14 cellular contexts compared by ENCODE assay signal in genomic region chr15:90211009-90211408, GRCh38. TPM values are rescaled to one million over a fixed set of nuclear protein-coding genes. Genes with fewer than 3 reads are reported as not detected.
A peak's percentile ranks its signal among the peaks of the same experiment; 100 is the strongest.
DNase-seq lines count a peak whose midpoint lies in the region; ATAC-seq and TF ChIP-seq lines count a peak whose summit lies in the region.
"Had no signal": no experiment of that assay in that cellular context is flagged by ENCODE, and none has a peak within 500 bp of the region (broad histone marks: within the 10 kb centered on the region; RNA-seq: fewer than 3 reads in every experiment).

No MANE protein-coding gene starts in this region.

- H3K23ac ChIP-seq in neuronal stem cell (ENCODE audit: low read depth, low read length, poor library complexity) = peak overlapping the region; percentile 43

- no peak overlapping the region for H4K91ac ChIP-seq in neuronal stem cell (ENCODE audit: low read depth, low read length, poor library complexity)

- H3K9me3 ChIP-seq in left ventricle myocardium inferior (replicated peaks) (no peaks in the 10 kb centered on the region), endocrine pancreas (ENCODE audit: control insufficient read depth, low read length) (no peaks in the 10 kb centered on the region), neuronal stem cell (replicated peaks in 1 of 2; ENCODE audit: control insufficient read depth in 2 of 2, insufficient read depth in 1 of 2, low read depth in 1 of 2, low read length in 2 of 2) (no peaks in the 10 kb centered on the region), A673 (ENCODE audit: low read depth, low read length, poor library complexity, severe bottlenecking) (no peaks in the 10 kb centered on the region)

- no peak overlapping the region for H2AFZ ChIP-seq in neuronal stem cell (ENCODE audit: low read length)

- H2BK12ac ChIP-seq in neuronal stem cell (ENCODE audit: low read length) = no peak overlapping the region

- H3K18ac ChIP-seq in neuronal stem cell (ENCODE audit: low read length) = no peak overlapping the region

- H3K27me3 ChIP-seq in left ventricle myocardium inferior (ENCODE audit: low read depth) (no peaks in the 10 kb centered on the region), endocrine pancreas (ENCODE audit: control insufficient read depth, insufficient read depth, low read length) (no peaks in the 10 kb centered on the region), neuronal stem cell (ENCODE audit: control insufficient read depth in 3 of 3, insufficient read depth in 3 of 3, low read depth in 1 of 3, low read length in 3 of 3) (no peaks in the 10 kb centered on the region), A673 (replicated peaks; ENCODE audit: insufficient read depth, low read depth, low read length, poor library complexity) (no peaks in the 10 kb centered on the region)

- H2BK15ac ChIP-seq in neuronal stem cell (ENCODE audit: low read length) = no peak overlapping the region

- H3K79me1 ChIP-seq in neuronal stem cell (ENCODE audit: low read depth, low read length) = peaks cover 7% of the 10 kb centered on the region

- H3K4me3 ChIP-seq in left ventricle myocardium inferior = no peak overlapping the region
- H3K4me3 ChIP-seq in endocrine pancreas (ENCODE audit: control insufficient read depth, insufficient read depth, low read length) = no peak overlapping the region
- no peak overlapping the region for H3K4me3 ChIP-seq in neuronal stem cell (ENCODE audit: low read length in 2 of 2)
- no peak overlapping the region for H3K4me3 ChIP-seq in urinary bladder (ENCODE audit: low read depth, low read length)
- no peak overlapping the region for H3K4me3 ChIP-seq in A673 (ENCODE audit: low read depth, low read length, poor library complexity, severe bottlenecking)
- H3K4me3 ChIP-seq: GM12878 had no signal

- DNase-seq in left ventricle myocardium superior (peak; percentile 22), left ventricle myocardium inferior (no peak), neuronal stem cell (ENCODE audit: low spot score) (no peak), A673 (ENCODE audit: low spot score) (no peak), DMS153 (lab: John Stamatoyannopoulos, UW) (no peak)
- DNase-seq: ACHN; activated CD4-positive, alpha-beta T cell treated with anti-CD3 and anti-CD28 coated beads for 48 hours; caudate nucleus; NCI-H2029; T-cell had no signal

- no peak overlapping the region for H2BK120ac ChIP-seq in neuronal stem cell (ENCODE audit: low read depth, low read length)

- H3K4ac ChIP-seq in neuronal stem cell (ENCODE audit: low read length) = no peak overlapping the region

- POLR2A ChIA-PET in A673 (lab: Charles Lee; ENCODE audit: low non-redundant PET) = no interaction called here

- H2AK5ac ChIP-seq in neuronal stem cell (ENCODE audit: low read depth, low read length) = no peak overlapping the region

- no peak overlapping the region for H2BK5ac ChIP-seq in neuronal stem cell (ENCODE audit: low read length)

- peak overlapping the region; percentile 38 for H3K9ac ChIP-seq in endocrine pancreas (ENCODE audit: control insufficient read depth, insufficient read depth, low read length)
- no peak overlapping the region for H3K9ac ChIP-seq in neuronal stem cell (ENCODE audit: low read depth, low read length, poor library complexity)

- no peak for TF ChIP-seq CTCF in left ventricle myocardium inferior (IDR thresholded peaks at IDR 0.05; ENCODE audit: borderline replicate concordance)
- TF ChIP-seq CTCF in A673 (conservative IDR thresholded peaks at IDR 0.05; ENCODE audit: low read depth, low read length) = no peak

- intact Hi-C loops in left ventricle myocardium superior (cut with micrococcal nuclease) = no loop called here
- intact Hi-C loops in left ventricle myocardium inferior (cut with micrococcal nuclease) = no loop called here
- intact Hi-C loops in A673 (cut with micrococcal nuclease; ENCODE audit: unreplicated experiment) = no loop called here

- H3K27ac ChIP-seq in left ventricle myocardium inferior (replicated peaks) (no peak overlapping the region), neuronal stem cell (replicated peaks; ENCODE audit: low read length) (no peak overlapping the region), urinary bladder (ENCODE audit: low read depth) (peak overlapping the region; percentile 91), A673 (ENCODE audit: low read depth, low read length, poor library complexity, severe bottlenecking) (no peak overlapping the region)

- peaks cover 60% of the 10 kb centered on the region for H3K4me1 ChIP-seq in left ventricle myocardium inferior
- no peaks in the 10 kb centered on the region for H3K4me1 ChIP-seq in endocrine pancreas (ENCODE audit: control insufficient read depth, insufficient read depth, low read length)
- peaks cover 0 to 3% of the 10 kb centered on the region in 2 donors for H3K4me1 ChIP-seq in neuronal stem cell (ENCODE audit: control insufficient read depth in 2 of 2, insufficient read depth in 1 of 2, low read depth in 1 of 2, low read length in 2 of 2)
- no peaks in the 10 kb centered on the region for H3K4me1 ChIP-seq in urinary bladder (ENCODE audit: insufficient read depth)
- peaks cover 35% of the 10 kb centered on the region for H3K4me1 ChIP-seq in A673 (ENCODE audit: insufficient read depth, low read length, poor library complexity, severe bottlenecking)

- CTCF ChIA-PET in A673 (lab: Charles Lee) = no interaction called here

- no peak overlapping the region for H3K4me2 ChIP-seq in neuronal stem cell (ENCODE audit: insufficient read depth, low read length, poor library complexity, severe bottlenecking)

- no peak overlapping the region for H4K8ac ChIP-seq in neuronal stem cell (ENCODE audit: low read depth, low read length)

- H3K14ac ChIP-seq in neuronal stem cell (ENCODE audit: low read length) = peak overlapping the region; percentile 31

- H3K36me3 ChIP-seq in left ventricle myocardium inferior (peaks cover 4% of the 10 kb centered on the region), endocrine pancreas (ENCODE audit: control insufficient read depth, insufficient read depth, low read length) (no peaks in the 10 kb centered on the region), neuronal stem cell (replicated peaks in 1 of 2; ENCODE audit: control insufficient read depth in 2 of 2, insufficient read depth in 2 of 2, low read length in 2 of 2) (peaks cover 0 to 30% of the 10 kb centered on the region in 2 donors), urinary bladder (ENCODE audit: insufficient read depth) (no peaks in the 10 kb centered on the region), A673 (ENCODE audit: insufficient read depth, low read length, poor library complexity, severe bottlenecking) (no peaks in the 10 kb centered on the region)

- ATAC-seq in left ventricle myocardium superior = no peak
- ATAC-seq in GM19324 (IDR thresholded peaks at IDR 0.05; ENCODE audit: low FRiP score, unreplicated experiment) = no peak
- ATAC-seq: GM12878 had no signal

- BruUV-seq in A673 (replicated peaks; lab: Mats Ljungman, UMichigan) = no TSS peak

- no CpG with 5 or more reads among the region's 9 CpGs for WGBS in neuronal stem cell (ENCODE audit: extremely low coverage in 2 of 2, insufficient read length in 2 of 2, insufficient replicate concordance in 1 of 2), 2 donors
- 88% methylated on average over 9 of the region's 9 CpGs for WGBS in urinary bladder

RNA-seq across cellular contexts. Expression of gene SEMA4B, which starts 9.9 kb away (rescaled TPM):
- total RNA-seq in left ventricle myocardium superior (23.9 TPM), left ventricle myocardium inferior (22.7 TPM), urinary bladder (39.3 TPM), A673 (2021) (13.2 and 13.3 TPM in 2 replicates)
- polyA plus RNA-seq in neuronal stem cell (2013, experiment 1 of 2) = 15.2 TPM
- 15.6 TPM for polyA plus RNA-seq in neuronal stem cell (2013, experiment 2 of 2)
- 60.8 TPM for polyA plus RNA-seq in urinary bladder

RNA-seq across cellular contexts. Expression of gene CIB1, which starts 22.7 kb away (rescaled TPM):
- total RNA-seq in left ventricle myocardium superior (71.7 TPM), left ventricle myocardium inferior (69.6 TPM), urinary bladder (17.9 TPM), A673 (2021) (39.7 and 41.9 TPM in 2 replicates)
- polyA plus RNA-seq in neuronal stem cell (2013, experiment 1 of 2) = 18.7 TPM
- polyA plus RNA-seq in neuronal stem cell (2013, experiment 2 of 2) = 18.6 TPM
- polyA plus RNA-seq in urinary bladder = 84.7 TPM

RNA-seq across cellular contexts. Expression of gene GDPGP1, which starts 23.0 kb away (rescaled TPM):
- total RNA-seq in left ventricle myocardium superior (13.8 TPM), left ventricle myocardium inferior (15.5 TPM), urinary bladder (6.6 TPM), A673 (2021) (4.7 and 5.2 TPM in 2 replicates)
- 1.2 TPM for polyA plus RNA-seq in neuronal stem cell (2013, experiment 1 of 2)
- polyA plus RNA-seq in neuronal stem cell (2013, experiment 2 of 2) = 1.6 TPM
- polyA plus RNA-seq in urinary bladder = 3.6 TPM

RNA-seq across cellular contexts. Expression of gene TTLL13, which starts 38.3 kb away (rescaled TPM):
- total RNA-seq in left ventricle myocardium superior (0.20 TPM), left ventricle myocardium inferior (0.19 TPM), urinary bladder (not detected), A673 (2021) (0.33 TPM in 1 of 2 replicates, not detected in the other)
- 0.32 TPM for polyA plus RNA-seq in neuronal stem cell (2013, experiment 1 of 2)
- polyA plus RNA-seq in neuronal stem cell (2013, experiment 2 of 2) = 0.10 TPM
- polyA plus RNA-seq in urinary bladder = 0.05 TPM

RNA-seq across cellular contexts. Expression of gene NGRN, which starts 54.5 kb away (rescaled TPM):
- total RNA-seq in left ventricle myocardium superior = 117 TPM
- 120 TPM for total RNA-seq in left ventricle myocardium inferior
- 106 TPM for polyA plus RNA-seq in neuronal stem cell (2013, experiment 1 of 2)
- 104 TPM for polyA plus RNA-seq in neuronal stem cell (2013, experiment 2 of 2)
- total RNA-seq in urinary bladder = 72.2 TPM
- polyA plus RNA-seq in urinary bladder = 104 TPM
- 125 and 135 TPM in 2 replicates for total RNA-seq in A673 (2021)
